In the genomic region with DNA sequence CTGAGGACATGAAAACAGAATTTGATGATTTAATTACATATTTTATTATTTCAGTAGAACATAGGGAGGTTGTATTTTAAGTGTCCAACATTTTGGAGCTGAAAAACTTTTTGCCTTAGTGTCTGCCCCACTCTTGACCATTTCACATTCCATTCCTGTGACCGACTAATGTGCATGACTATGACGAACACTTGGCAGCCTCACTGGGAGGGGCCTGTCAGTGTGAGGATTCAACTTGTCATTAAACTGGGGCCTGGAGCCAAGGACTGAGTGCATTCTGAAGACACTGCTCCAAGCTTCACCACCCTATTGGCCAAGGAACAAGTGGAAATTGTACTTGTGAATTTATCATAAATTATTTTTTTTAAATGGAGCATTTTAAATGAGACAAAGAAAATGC, we compare ENCODE assay signal across 10 cellular contexts.
DNase-seq lines count a peak whose midpoint lies in the region; ATAC-seq and TF ChIP-seq lines count a peak whose summit lies in the region.
"Had no signal": no experiment of that assay in that cellular context is flagged by ENCODE, and none has a peak within 500 bp of the region (broad histone marks: within the 10 kb centered on the region; RNA-seq: fewer than 3 reads in every experiment).

No MANE protein-coding gene starts in this region.

- no peak overlapping the region for H2AFZ ChIP-seq in hepatocyte

- no peaks in the 10 kb centered on the region for H3K4me1 ChIP-seq in sigmoid colon
- H3K4me1 ChIP-seq in hepatocyte (ENCODE audit: insufficient read depth) = no peaks in the 10 kb centered on the region

- intact Hi-C loops in sigmoid colon (cut with DNase I) = no loop called here

- H3K79me2 ChIP-seq in hepatocyte = no peaks in the 10 kb centered on the region

- TF ChIP-seq POLR2A in sigmoid colon (IDR thresholded peaks at IDR 0.05) = no peak

- 58 to 62% methylated on average over 2 of the region's 2 CpGs for WGBS in sigmoid colon, 2 donors
- whole genome bisulfite sequencing in hepatocyte (ENCODE audit: low lambda C conversion rate, missing lambda C conversion rate) = 82% methylated on average over 2 of the region's 2 CpGs

- no peak overlapping the region for H3K4me2 ChIP-seq in hepatocyte

- no peaks in the 10 kb centered on the region for H3K36me3 ChIP-seq in sigmoid colon
- H3K36me3 ChIP-seq in hepatocyte (replicated peaks; ENCODE audit: insufficient read depth, low read depth) = no peaks in the 10 kb centered on the region

- H3K27me3 ChIP-seq in sigmoid colon (no peaks in the 10 kb centered on the region), hepatocyte (no peaks in the 10 kb centered on the region)

- ATAC-seq in SK-N-SH treated with all-trans-retinoic acid at 6 μM for 48 hours (peak; percentile 81), HG03095 (IDR thresholded peaks at IDR 0.05; ENCODE audit: unreplicated experiment) (no peak)
- ATAC-seq in activated CD4-positive, CD25-positive, alpha-beta regulatory T cell treated with anti-CD3 and anti-CD28 coated beads, Interleukin-2, amount 50 U/mL, for 24 hours = no peak

- no peaks in the 10 kb centered on the region for H3K9me2 ChIP-seq in hepatocyte (replicated peaks; ENCODE audit: insufficient read depth)

- TF ChIP-seq CTCF in sigmoid colon (IDR thresholded peaks at IDR 0.05) (no peak), hepatocyte (IDR thresholded peaks at IDR 0.05; ENCODE audit: poor library complexity) (no peak)

- DNase-seq in ELR (ENCODE audit: low read depth) = peak; percentile 92
- peak; percentile 67 for DNase-seq in foreskin melanocyte
- peak; percentile 73 for DNase-seq in sigmoid colon
- no peak for DNase-seq in hepatocyte (ENCODE audit: low spot score)
- DNase-seq in NCI-H187 (lab: John Stamatoyannopoulos, UW) = no peak
- DNase-seq: NCI-H82 had no signal

- H3K4me3 ChIP-seq in sigmoid colon (no peak overlapping the region), hepatocyte (no peak overlapping the region)

- no peak overlapping the region for H3K27ac ChIP-seq in sigmoid colon
- no peak overlapping the region for H3K27ac ChIP-seq in hepatocyte
- H3K27ac ChIP-seq: VCaP had no signal

- no peaks in the 10 kb centered on the region for H4K20me1 ChIP-seq in hepatocyte (ENCODE audit: insufficient read depth, poor library complexity, severe bottlenecking)

- TF ChIP-seq EP300 in sigmoid colon (IDR thresholded peaks at IDR 0.05) = no peak

- H3K9me3 ChIP-seq in sigmoid colon (no peaks in the 10 kb centered on the region), hepatocyte (ENCODE audit: low read depth) (no peaks in the 10 kb centered on the region)

TF ChIP-seq in SK-N-SH treated with all-trans-retinoic acid at 6 μM for 48 hours, 23 proteins besides CTCF, POLR2A, EP300 and RAD21:
- TF ChIP-seq ZNF8 (CRISPR knock-in tag; IDR thresholded peaks at IDR 0.05) (no peak), TOX (CRISPR knock-in tag; IDR thresholded peaks at IDR 0.05; ENCODE audit: borderline replicate concordance) (peak; percentile 43; the same call in 1 of the 2 replicates), ISL1 (CRISPR knock-in tag; IDR thresholded peaks at IDR 0.05) (peak; percentile 80)

Comparison
In these comparisons a context has a peak if more than half of its experiments do, and no peak if none do; other contexts are left out.
1. DNase-seq: peak in ELR (single experiment), foreskin melanocyte (single experiment) and sigmoid colon (single experiment); none in hepatocyte (single experiment) and NCI-H187 (0 of 2).